Comparison of ENCODE assay signal across 9 cellular contexts in the genomic region with DNA sequence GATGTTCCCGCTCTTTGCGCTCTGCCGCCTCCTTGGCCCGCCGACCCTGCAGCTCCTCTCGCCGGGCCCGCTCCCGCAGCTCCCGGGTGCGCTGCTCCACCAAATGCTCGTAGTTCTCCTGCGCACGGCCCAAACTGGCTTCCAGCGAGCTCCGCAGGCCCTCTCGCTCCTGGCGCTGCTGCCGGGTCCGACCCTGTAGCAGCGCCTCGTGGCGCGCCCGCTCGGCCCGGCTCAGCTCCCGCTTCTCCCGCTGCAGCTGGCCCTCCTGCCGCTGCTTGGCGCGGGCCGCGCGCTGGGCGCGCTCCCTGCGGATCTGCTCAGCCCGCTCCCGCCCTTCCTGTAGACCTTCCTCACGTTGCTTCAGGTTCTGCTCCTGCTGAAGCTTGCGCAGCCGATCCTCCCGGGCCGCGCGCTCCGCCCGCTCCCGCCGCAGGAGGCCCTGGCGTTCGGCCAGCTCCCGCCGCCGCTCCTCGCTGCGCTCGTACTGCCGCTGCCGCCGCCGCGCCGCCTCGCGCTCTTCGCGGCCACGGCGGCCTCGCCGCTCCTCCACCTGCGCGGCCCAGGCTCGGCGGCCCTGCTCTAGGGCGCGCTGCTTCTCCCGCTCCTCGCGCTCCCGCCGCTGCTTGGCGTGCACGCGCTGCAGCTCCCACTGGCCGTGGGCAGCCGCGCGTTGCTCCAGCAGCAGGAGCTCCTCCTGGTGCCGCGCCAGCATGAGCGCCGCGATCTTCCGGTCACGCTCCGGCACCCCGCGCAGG.
A peak's percentile ranks its signal among the peaks of the same experiment; 100 is the strongest.
DNase-seq lines count a peak whose midpoint lies in the region; ATAC-seq and TF ChIP-seq lines count a peak whose summit lies in the region.
"Had no signal": no experiment of that assay in that cellular context is flagged by ENCODE, and none has a peak within 500 bp of the region (broad histone marks: within the 10 kb centered on the region; RNA-seq: fewer than 3 reads in every experiment).

No MANE protein-coding gene starts in this region.

- H3K9ac ChIP-seq in parathyroid adenoma = no peak overlapping the region

- peak overlapping the region; percentile 79 for H2AFZ ChIP-seq in parathyroid adenoma

- H3K79me2 ChIP-seq in parathyroid adenoma = no peaks in the 10 kb centered on the region

- peak; percentile 22 for DNase-seq in DMS153 (lab: John Stamatoyannopoulos, UW)
- DNase-seq in NCI-H510A (lab: John Stamatoyannopoulos, UW) = peak; percentile 80
- peak; percentile 46 to 53 for DNase-seq in erythroblast (lab: John Stamatoyannopoulos, UW)
- DNase-seq in caudate nucleus (lab: John Stamatoyannopoulos, UW) = no peak
- no peak for DNase-seq in kidney glomerular epithelial cell (lab: John Stamatoyannopoulos, UW)
- DNase-seq in GM10248 (ENCODE audit: extremely low spot score) = no peak

- no peaks in the 10 kb centered on the region for H3K9me3 ChIP-seq in parathyroid adenoma (ENCODE audit: control insufficient read depth, low read length)

- no peak for ATAC-seq in HG02973 (IDR thresholded peaks at IDR 0.05; ENCODE audit: unreplicated experiment)
- ATAC-seq: HCT116 had no signal

- H3K27ac ChIP-seq in parathyroid adenoma (no peak overlapping the region), caudate nucleus (ENCODE audit: low read depth, low read length) (no peak overlapping the region)

- H3K36me3 ChIP-seq in parathyroid adenoma (ENCODE audit: control insufficient read depth, insufficient read depth, low read length) = no peaks in the 10 kb centered on the region

- peak overlapping the region; percentile 59 for H3K4me2 ChIP-seq in parathyroid adenoma (ENCODE audit: low read length)

- POLR2A ChIA-PET in GM10248 (lab: Yijun Ruan, JAX) = interaction anchor here (0.6 kb wide), 1 partner anchor 13 kb away, joined by 3 read pairs; no protein-coding TSS in a partner anchor

- CTCF ChIA-PET in GM10248 (lab: Yijun Ruan, JAX) = interaction anchor here (0.7 to 4.7 kb wide), 6 partner anchors 9 to 333 kb away, joined by 3 to 41 read pairs (median 4); no protein-coding TSS in a partner anchor

- peaks cover 7% of the 10 kb centered on the region for H3K27me3 ChIP-seq in parathyroid adenoma (ENCODE audit: control insufficient read depth, insufficient read depth, low read length)

- TF ChIP-seq CTCF in parathyroid adenoma (IDR thresholded peaks at IDR 0.05) (no peak), GM10248 (IDR thresholded peaks at IDR 0.05; ENCODE audit: control extremely low read depth, extremely low read depth, low read depth, missing control alignments) (no peak)

- no peak for TF ChIP-seq POLR2A in erythroblast (IDR thresholded peaks at IDR 0.05; ENCODE audit: low read length)

- peak overlapping the region; percentile 10 for H3K4me3 ChIP-seq in parathyroid adenoma (ENCODE audit: low read depth, low read length)

- H3K4me1 ChIP-seq in parathyroid adenoma = peaks cover 3% of the 10 kb centered on the region

Comparison
In these comparisons a context has a peak if more than half of its experiments do, and no peak if none do; other contexts are left out.
1. DNase-seq: peak in DMS153 (single experiment), NCI-H510A (single experiment) and erythroblast (2 of 2); none in caudate nucleus (0 of 61), kidney glomerular epithelial cell (single experiment) and GM10248 (single experiment).